In the genomic region with DNA sequence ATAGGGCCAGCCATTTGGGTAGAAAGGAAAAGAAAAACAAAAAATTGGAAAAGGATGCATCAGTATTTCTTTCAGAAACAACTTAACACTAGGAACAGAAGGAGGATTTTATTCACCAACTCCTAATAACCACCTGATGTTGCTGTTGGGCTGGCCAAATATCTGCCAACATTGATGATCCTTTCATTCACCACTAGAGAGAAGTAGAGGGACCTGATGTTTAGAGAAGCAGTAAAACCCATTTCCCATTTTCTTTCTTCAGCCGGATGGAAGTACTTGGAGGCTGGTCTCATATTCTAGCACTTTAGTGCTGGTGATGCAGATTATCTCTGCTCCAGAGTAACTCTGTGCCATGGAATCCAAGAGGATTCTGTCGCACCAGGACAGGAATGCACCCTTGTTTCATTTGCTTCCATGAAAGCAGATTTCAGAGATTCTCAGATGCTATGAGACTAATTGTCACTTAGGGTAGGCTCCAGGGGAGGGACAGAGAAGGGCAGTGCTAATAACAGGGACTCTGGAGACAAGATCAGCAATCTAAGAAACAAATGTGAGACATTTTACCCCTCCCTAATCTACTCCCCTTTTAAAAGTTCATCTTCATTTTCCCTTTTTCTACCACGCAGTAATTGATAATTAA, we compare ENCODE assay signal across 9 cellular contexts. TPM values are rescaled to one million over a fixed set of nuclear protein-coding genes. Genes with fewer than 3 reads are reported as not detected.
A peak's percentile ranks its signal among the peaks of the same experiment; 100 is the strongest.
DNase-seq lines count a peak whose midpoint lies in the region; ATAC-seq and TF ChIP-seq lines count a peak whose summit lies in the region.
"Had no signal": no experiment of that assay in that cellular context is flagged by ENCODE, and none has a peak within 500 bp of the region (broad histone marks: within the 10 kb centered on the region; RNA-seq: fewer than 3 reads in every experiment).

No MANE protein-coding gene starts in this region.

- BruUV-seq in mammary epithelial cell (replicated peaks; lab: Mats Ljungman, UMichigan): no TSS peak

- no peak overlapping the region for H3K4me2 ChIP-seq in mammary epithelial cell (ENCODE audit: insufficient read depth, low read depth, low read length)

- H3K36me3 ChIP-seq in Peyer's patch: no peaks in the 10 kb centered on the region
- H3K36me3 ChIP-seq in mammary epithelial cell (ENCODE audit: insufficient read depth, low read length): no peaks in the 10 kb centered on the region

- 89% methylated on average over 3 of the region's 3 CpGs for WGBS in mammary epithelial cell (ENCODE audit: low coverage, missing lambda C conversion rate)

- no peak overlapping the region for H2AFZ ChIP-seq in mammary epithelial cell (ENCODE audit: low read depth, low read length)

- TF ChIP-seq EP300 in Ishikawa (IDR thresholded peaks at IDR 0.05; ENCODE audit: borderline replicate concordance): no peak

- in situ Hi-C loops in mammary epithelial cell (cut with MboI; ENCODE audit: low sequenced_read_pairs in 2 of 2): loop anchor here (5.0 to 10.0 kb wide), 2 partner anchors 527 to 695 kb away; no protein-coding TSS in a partner anchor

- TF ChIP-seq CTCF in Peyer's patch (IDR thresholded peaks at IDR 0.05) (peak; percentile 55 to 71 (median 66)), mammary epithelial cell (conservative IDR thresholded peaks at IDR 0.05 in 1 of 2, IDR thresholded peaks at IDR 0.05 in 1 of 2; ENCODE audit: extremely low read depth in 1 of 2, insufficient read depth in 1 of 2, low read depth in 1 of 2, low read length in 2 of 2) (peak; percentile 60 to 72), mesothelial cell of epicardium (IDR thresholded peaks at IDR 0.05; ENCODE audit: unreplicated experiment) (peak; percentile 24)

- no peaks in the 10 kb centered on the region for H3K9me3 Mint-ChIP-seq in mesothelial cell of epicardium
- H3K9me3 Mint-ChIP-seq: dendritic cell treated with granulocyte-macrophage colony-stimulating factor and Interleukin-4, amounts not matched to agents 40 ng/mL and 50 ng/mL, for 4 days had no signal

- H3K27me3 ChIP-seq in Peyer's patch (no peaks in the 10 kb centered on the region), mammary epithelial cell (ENCODE audit: insufficient read depth, low read length) (no peaks in the 10 kb centered on the region)

- peak overlapping the region; percentile 31 for H3K27ac Mint-ChIP-seq in mesothelial cell of epicardium
- H3K27ac Mint-ChIP-seq: dendritic cell treated with granulocyte-macrophage colony-stimulating factor and Interleukin-4, amounts not matched to agents 40 ng/mL and 50 ng/mL, for 4 days had no signal

- peaks cover 16% of the 10 kb centered on the region for H3K79me2 ChIP-seq in mammary epithelial cell (ENCODE audit: insufficient read depth, low read length)

- no peak overlapping the region for H3K4me3 Mint-ChIP-seq in mesothelial cell of epicardium
- H3K4me3 Mint-ChIP-seq: dendritic cell treated with granulocyte-macrophage colony-stimulating factor and Interleukin-4, amounts not matched to agents 40 ng/mL and 50 ng/mL, for 4 days had no signal

- H4K20me1 ChIP-seq in mammary epithelial cell (ENCODE audit: insufficient read depth, low read length): no peaks in the 10 kb centered on the region

- intact Hi-C loops in mammary epithelial cell (cut with micrococcal nuclease): loop anchor here (1.0 to 5.0 kb wide), 7 partner anchors 203 to 693 kb away; a partner anchor contains a TSS

- no peaks in the 10 kb centered on the region for H3K9me3 ChIP-seq in Peyer's patch
- no peaks in the 10 kb centered on the region for H3K9me3 ChIP-seq in mammary epithelial cell (replicated peaks; ENCODE audit: insufficient read depth, low read length)

- no peaks in the 10 kb centered on the region for H3K36me3 Mint-ChIP-seq in mesothelial cell of epicardium

- H3K4me1 ChIP-seq in Peyer's patch (peaks cover 0 to 13% (median 1%) of the 10 kb centered on the region in 4 donors), mammary epithelial cell (ENCODE audit: insufficient read depth, low read length) (peaks cover 12% of the 10 kb centered on the region)

- no peak for TF ChIP-seq POLR2A in Peyer's patch (IDR thresholded peaks at IDR 0.05)

- peak; percentile 55 for TF ChIP-seq RAD21 in Ishikawa (IDR thresholded peaks at IDR 0.05; ENCODE audit: low read depth)

- ATAC-seq in HG03342 (IDR thresholded peaks at IDR 0.05; ENCODE audit: unreplicated experiment) (no peak), GM21737 (IDR thresholded peaks at IDR 0.05; ENCODE audit: unreplicated experiment) (no peak)

- CTCF ChIA-PET in mammary epithelial cell (lab: Charles Lee; ENCODE audit: low non-redundant PET): interaction anchor here (0.7 kb wide), 1 partner anchor 528 kb away, joined by 4 read pairs; no protein-coding TSS in a partner anchor

- H3K4me3 ChIP-seq in Peyer's patch: no peak overlapping the region
- no peak overlapping the region for H3K4me3 ChIP-seq in mammary epithelial cell (replicated peaks in 1 of 3; ENCODE audit: insufficient read depth in 1 of 3, low read depth in 2 of 3, low read length in 3 of 3)

- H3K27ac ChIP-seq in Peyer's patch: peak overlapping the region in 1 of 4 donors; percentile 33
- H3K27ac ChIP-seq in mammary epithelial cell (ENCODE audit: insufficient read depth, low read depth, low read length): no peak overlapping the region

- dilution Hi-C loops in mammary epithelial cell (cut with HindIII; ENCODE audit: low sequenced_read_pairs): no loop called here

- peaks cover 16% of the 10 kb centered on the region for H3K4me1 Mint-ChIP-seq in mesothelial cell of epicardium

- no peak overlapping the region for H3K9ac ChIP-seq in mammary epithelial cell (ENCODE audit: insufficient read depth, low read length)

- H3K27me3 Mint-ChIP-seq in mesothelial cell of epicardium (ENCODE audit: low read depth): no peaks in the 10 kb centered on the region
- H3K27me3 Mint-ChIP-seq: dendritic cell treated with granulocyte-macrophage colony-stimulating factor and Interleukin-4, amounts not matched to agents 40 ng/mL and 50 ng/mL, for 4 days had no signal

- DNase-seq in NCI-H2107 treated with DMSO at 0.1 percent for 48 hours (lab: John Stamatoyannopoulos, UW; ENCODE audit: unreplicated experiment) (peak; percentile 41), NCI-H2107 (lab: John Stamatoyannopoulos, UW) (no peak), Peyer's patch (peak in 2 of 3 donors; percentile 32 to 66), mammary epithelial cell (peak; percentile 68), mesothelial cell of epicardium (ENCODE audit: low spot score in 2 of 2, unreplicated experiment in 2 of 2) (no peak)

TF ChIP-seq in Ishikawa, 13 proteins besides CTCF, POLR2A, EP300 and RAD21 (continues in another document):
- TF ChIP-seq, protein P1, sequence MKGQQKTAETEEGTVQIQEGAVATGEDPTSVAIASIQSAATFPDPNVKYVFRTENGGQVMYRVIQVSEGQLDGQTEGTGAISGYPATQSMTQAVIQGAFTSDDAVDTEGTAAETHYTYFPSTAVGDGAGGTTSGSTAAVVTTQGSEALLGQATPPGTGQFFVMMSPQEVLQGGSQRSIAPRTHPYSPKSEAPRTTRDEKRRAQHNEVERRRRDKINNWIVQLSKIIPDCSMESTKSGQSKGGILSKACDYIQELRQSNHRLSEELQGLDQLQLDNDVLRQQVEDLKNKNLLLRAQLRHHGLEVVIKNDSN (IDR thresholded peaks at IDR 0.05): no peak
- TF ChIP-seq FOXM1 (IDR thresholded peaks at IDR 0.05; ENCODE audit: borderline replicate concordance, low read depth) (no peak), TAF1 (IDR thresholded peaks at IDR 0.05; ENCODE audit: low read depth) (no peak), ZBTB7A (IDR thresholded peaks at IDR 0.05; ENCODE audit: low read depth) (no peak), CEBPB (IDR thresholded peaks at IDR 0.05) (no peak), CREB1 (IDR thresholded peaks at IDR 0.05; ENCODE audit: low read depth) (no peak), EGR1 (IDR thresholded peaks at IDR 0.05) (no peak), TEAD4 (IDR thresholded peaks at IDR 0.05) (no peak)
- TF ChIP-seq, protein P2, sequence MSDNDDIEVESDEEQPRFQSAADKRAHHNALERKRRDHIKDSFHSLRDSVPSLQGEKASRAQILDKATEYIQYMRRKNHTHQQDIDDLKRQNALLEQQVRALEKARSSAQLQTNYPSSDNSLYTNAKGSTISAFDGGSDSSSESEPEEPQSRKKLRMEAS (IDR thresholded peaks at IDR 0.05): no peak
- TF ChIP-seq, protein P3, sequence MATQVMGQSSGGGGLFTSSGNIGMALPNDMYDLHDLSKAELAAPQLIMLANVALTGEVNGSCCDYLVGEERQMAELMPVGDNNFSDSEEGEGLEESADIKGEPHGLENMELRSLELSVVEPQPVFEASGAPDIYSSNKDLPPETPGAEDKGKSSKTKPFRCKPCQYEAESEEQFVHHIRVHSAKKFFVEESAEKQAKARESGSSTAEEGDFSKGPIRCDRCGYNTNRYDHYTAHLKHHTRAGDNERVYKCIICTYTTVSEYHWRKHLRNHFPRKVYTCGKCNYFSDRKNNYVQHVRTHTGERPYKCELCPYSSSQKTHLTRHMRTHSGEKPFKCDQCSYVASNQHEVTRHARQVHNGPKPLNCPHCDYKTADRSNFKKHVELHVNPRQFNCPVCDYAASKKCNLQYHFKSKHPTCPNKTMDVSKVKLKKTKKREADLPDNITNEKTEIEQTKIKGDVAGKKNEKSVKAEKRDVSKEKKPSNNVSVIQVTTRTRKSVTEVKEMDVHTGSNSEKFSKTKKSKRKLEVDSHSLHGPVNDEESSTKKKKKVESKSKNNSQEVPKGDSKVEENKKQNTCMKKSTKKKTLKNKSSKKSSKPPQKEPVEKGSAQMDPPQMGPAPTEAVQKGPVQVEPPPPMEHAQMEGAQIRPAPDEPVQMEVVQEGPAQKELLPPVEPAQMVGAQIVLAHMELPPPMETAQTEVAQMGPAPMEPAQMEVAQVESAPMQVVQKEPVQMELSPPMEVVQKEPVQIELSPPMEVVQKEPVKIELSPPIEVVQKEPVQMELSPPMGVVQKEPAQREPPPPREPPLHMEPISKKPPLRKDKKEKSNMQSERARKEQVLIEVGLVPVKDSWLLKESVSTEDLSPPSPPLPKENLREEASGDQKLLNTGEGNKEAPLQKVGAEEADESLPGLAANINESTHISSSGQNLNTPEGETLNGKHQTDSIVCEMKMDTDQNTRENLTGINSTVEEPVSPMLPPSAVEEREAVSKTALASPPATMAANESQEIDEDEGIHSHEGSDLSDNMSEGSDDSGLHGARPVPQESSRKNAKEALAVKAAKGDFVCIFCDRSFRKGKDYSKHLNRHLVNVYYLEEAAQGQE (IDR thresholded peaks at IDR 0.05; ENCODE audit: low read depth): no peak

RNA-seq across cellular contexts. Expression of a gene that starts 3.1 kb away (rescaled TPM):
- total RNA-seq in Peyer's patch (1 to 10 TPM in 1 of 4 donors, under 1 TPM in 3; 0.35 to 1.1 (median 0.61) TPM), mammary epithelial cell (1 to 10 TPM; 1.0 to 1.2 TPM), mesothelial cell of epicardium (1.1 to 1.2 TPM (median 1.2 TPM) in 3 replicates)
- 0.50 TPM for polyA plus RNA-seq in mammary epithelial cell
- not detected for polyA minus RNA-seq in mammary epithelial cell

RNA-seq across cellular contexts. Expression of a gene that starts 3.1 kb away (rescaled TPM):
- 100 to 1,000 TPM; 107 to 146 (median 125) TPM for total RNA-seq in Peyer's patch
- 100 to 1,000 TPM in 1 of 2 donors, 10 to 100 TPM in 1; 60.5 to 104 TPM for total RNA-seq in mammary epithelial cell
- 16.3 TPM for polyA plus RNA-seq in mammary epithelial cell
- polyA minus RNA-seq in mammary epithelial cell: 37.8 TPM
- total RNA-seq in mesothelial cell of epicardium: 72.7 to 77.9 TPM (median 72.7 TPM) in 3 replicates

RNA-seq across cellular contexts. Expression of a gene that starts 42.2 kb away (rescaled TPM):
- total RNA-seq in Peyer's patch (10 to 100 TPM; 27.2 to 36.3 (median 32.2) TPM), mammary epithelial cell (10 to 100 TPM; 57.5 to 73.7 TPM), mesothelial cell of epicardium (49.1 to 54.3 TPM (median 50.2 TPM) in 3 replicates)
- 17.9 TPM for polyA plus RNA-seq in mammary epithelial cell
- polyA minus RNA-seq in mammary epithelial cell: 23.0 TPM

Comparison
In these comparisons a context has a peak if more than half of its experiments do, and no peak if none do; other contexts are left out.
1. DNase-seq: peak in NCI-H2107 treated with DMSO at 0.1 percent for 48 hours (single experiment), Peyer's patch (2 of 3) and mammary epithelial cell (single experiment); none in NCI-H2107 (single experiment) and mesothelial cell of epicardium (0 of 2).
2. Peak in every context shown above with its lines, with median percentiles within 50 percentile points of each other: CTCF ChIP-seq.